Comparison of ENCODE assay signal across 8 cellular contexts in genomic region chr6:30130887-30131862, GRCh38. TPM values are rescaled to one million over a fixed set of nuclear protein-coding genes. Genes with fewer than 3 reads are reported as not detected.
DNase-seq lines count a peak whose midpoint lies in the region; ATAC-seq, FAIRE-seq and TF ChIP-seq lines count a peak whose summit lies in the region.

No MANE protein-coding gene starts in this region.

- peak; percentile 76 for ATAC-seq in GM21526 (IDR thresholded peaks at IDR 0.05; ENCODE audit: low FRiP score, unreplicated experiment)
- ATAC-seq in right cardiac atrium = peak; percentile 84 to 89
- peak; percentile 87 for ATAC-seq in sciatic nerve
- ATAC-seq in GM21515 (IDR thresholded peaks at IDR 0.05; ENCODE audit: unreplicated experiment) = no peak

- H3K27me3 Mint-ChIP-seq in CD4-positive, alpha-beta memory T cell = peaks cover 34 to 41% of the 10 kb centered on the region in 2 donors
- H3K27me3 Mint-ChIP-seq in astrocyte (ENCODE audit: low read depth, unreplicated experiment) = peaks cover 71% of the 10 kb centered on the region

- H3K79me2 ChIP-seq in astrocyte (ENCODE audit: insufficient read depth, low read length) = no peaks in the 10 kb centered on the region

- no peaks in the 10 kb centered on the region for H3K36me3 ChIP-seq in CD4-positive, alpha-beta memory T cell (ENCODE audit: insufficient read depth, low read length)
- no peaks in the 10 kb centered on the region for H3K36me3 ChIP-seq in astrocyte (ENCODE audit: insufficient read depth, low read length)

- no peak overlapping the region for H3K4me2 ChIP-seq in astrocyte (ENCODE audit: low read length)

- TF ChIP-seq CTCF in astrocyte (IDR thresholded peaks at IDR 0.05; ENCODE audit: insufficient read depth, low read depth, low read length) = peak; percentile 99

- CTCF ChIA-PET in CD4-positive, alpha-beta memory T cell (lab: Charles Lee; ENCODE audit: partially characterized antibody) = interaction anchor here (0.7 to 8.5 kb wide), 31 partner anchors 9 to 318 kb away, joined by 3 to 263 read pairs (median 5); partner anchors contain the start of gene PPP1R11

- H3K4me3 ChIP-seq in CD4-positive, alpha-beta memory T cell (ENCODE audit: low read length in 2 of 2) = no peak overlapping the region
- H3K4me3 ChIP-seq in astrocyte (ENCODE audit: insufficient read depth, low read depth, low read length) (no peak overlapping the region), right cardiac atrium (ENCODE audit: low read length) (no peak overlapping the region)

- H3K27ac ChIP-seq in CD4-positive, alpha-beta memory T cell (ENCODE audit: low read depth, low read length) = no peak overlapping the region
- no peak overlapping the region for H3K27ac ChIP-seq in astrocyte (ENCODE audit: low read depth, low read length)
- H3K27ac ChIP-seq in right cardiac atrium (ENCODE audit: low read length) = no peak overlapping the region

- H3K4me1 Mint-ChIP-seq in CD4-positive, alpha-beta memory T cell = peaks cover 4 to 9% (median 5%) of the 10 kb centered on the region in 4 donors
- no peaks in the 10 kb centered on the region for H3K4me1 Mint-ChIP-seq in astrocyte (ENCODE audit: low read depth, unreplicated experiment)

- no peaks in the 10 kb centered on the region for H4K20me1 ChIP-seq in astrocyte (ENCODE audit: insufficient read depth, low read length)

- H3K27ac Mint-ChIP-seq in CD4-positive, alpha-beta memory T cell = peak overlapping the region in 3 of 7 donors; percentile 0 to 33 (median 3)
- H3K27ac Mint-ChIP-seq in astrocyte (ENCODE audit: unreplicated experiment) = no peak overlapping the region

- H2AFZ ChIP-seq in astrocyte (ENCODE audit: low read depth, low read length) = no peak overlapping the region

- FAIRE-seq in astrocyte (lab: Jason Lieb, UNC) = peak; percentile 5

- no peaks in the 10 kb centered on the region for H3K36me3 Mint-ChIP-seq in CD4-positive, alpha-beta memory T cell
- no peaks in the 10 kb centered on the region for H3K36me3 Mint-ChIP-seq in astrocyte (ENCODE audit: low read depth, unreplicated experiment)

- intact Hi-C loops in CD4-positive, alpha-beta memory T cell (cut with micrococcal nuclease) = loop anchor here (1.0 kb wide), 2 partner anchors 28 to 283 kb away; no protein-coding TSS in a partner anchor
- intact Hi-C loops in right cardiac atrium (cut with DNase I) (loop anchor here in 1 of 4 donors (2.0 kb wide), 1 partner anchor 28 kb away; no protein-coding TSS in a partner anchor), sciatic nerve (cut with DNase I) (no loop called here)

- H3K9ac ChIP-seq in astrocyte (ENCODE audit: low read length) = no peak overlapping the region

- peaks cover 7% of the 10 kb centered on the region for H3K4me1 ChIP-seq in CD4-positive, alpha-beta memory T cell (ENCODE audit: insufficient read depth, low read length)
- H3K4me1 ChIP-seq in astrocyte (ENCODE audit: insufficient read depth, low read length) = no peaks in the 10 kb centered on the region
- no peaks in the 10 kb centered on the region for H3K4me1 ChIP-seq in right cardiac atrium (ENCODE audit: control insufficient read depth, insufficient read depth, low read length)

- H3K4me3 Mint-ChIP-seq in CD4-positive, alpha-beta memory T cell = peak overlapping the region in 5 of 8 donors; percentile 17 to 35 (median 21)
- no peak overlapping the region for H3K4me3 Mint-ChIP-seq in astrocyte (ENCODE audit: unreplicated experiment)

- POLR2A ChIA-PET in CD4-positive, alpha-beta memory T cell (lab: Charles Lee; ENCODE audit: partially characterized antibody) = interaction anchor here (0.5 to 3.5 kb wide), 4 partner anchors 28 to 965 kb away, joined by 3 to 38 read pairs (median 6); partner anchors contain the start of genes POLR1H and PPP1R11

- no peaks in the 10 kb centered on the region for H3K9me3 ChIP-seq in CD4-positive, alpha-beta memory T cell (ENCODE audit: control insufficient read depth in 1 of 2, low read length in 2 of 2)
- H3K9me3 ChIP-seq in astrocyte (ENCODE audit: insufficient read depth, low read depth, low read length) = no peaks in the 10 kb centered on the region
- H3K9me3 ChIP-seq in right cardiac atrium (ENCODE audit: control insufficient read depth, low read length) = no peaks in the 10 kb centered on the region

- peaks cover 34% of the 10 kb centered on the region for H3K27me3 ChIP-seq in CD4-positive, alpha-beta memory T cell (ENCODE audit: insufficient read depth, low read length)
- H3K27me3 ChIP-seq in astrocyte (ENCODE audit: insufficient read depth, low read length) (peaks cover 63% of the 10 kb centered on the region), right cardiac atrium (ENCODE audit: control insufficient read depth, insufficient read depth) (no peaks in the 10 kb centered on the region)

- 28% methylated on average over 16 of the region's 16 CpGs for WGBS in right cardiac atrium

- no peaks in the 10 kb centered on the region for H3K9me3 Mint-ChIP-seq in CD4-positive, alpha-beta memory T cell
- no peaks in the 10 kb centered on the region for H3K9me3 Mint-ChIP-seq in astrocyte (ENCODE audit: unreplicated experiment)

- peak; percentile 74 to 80 (median 79) for DNase-seq in CD4-positive, alpha-beta memory T cell
- DNase-seq in NCI-H1694 treated with DMSO at 0.1 percent for 48 hours (lab: John Stamatoyannopoulos, UW) (peak; percentile 40), T-helper 9 cell (peak; percentile 39), astrocyte (ENCODE audit: low read depth) (peak; percentile 72), right cardiac atrium (peak; percentile 52 to 75 (median 62)), sciatic nerve (ENCODE audit: low spot score) (peak; percentile 64)

RNA-seq across cellular contexts. Expression of gene TRIM40, which starts 4.8 kb away (rescaled TPM):
- not detected for total RNA-seq in CD4-positive, alpha-beta memory T cell
- not detected for polyA plus RNA-seq in CD4-positive, alpha-beta memory T cell
- total RNA-seq in astrocyte = not detected in 2 replicates
- total RNA-seq in right cardiac atrium = not detected
- polyA plus RNA-seq in right cardiac atrium = not detected
- not detected for total RNA-seq in sciatic nerve

RNA-seq across cellular contexts. Expression of gene TRIM31, which starts 18.3 kb away (rescaled TPM):
- under 1 TPM in 1 of 2 experiments, not detected in 1; 0.20 TPM for total RNA-seq in CD4-positive, alpha-beta memory T cell
- polyA plus RNA-seq in CD4-positive, alpha-beta memory T cell = under 1 TPM; 0.11 to 0.21 TPM
- total RNA-seq in astrocyte = not detected in 2 replicates
- not detected for total RNA-seq in right cardiac atrium
- not detected for polyA plus RNA-seq in right cardiac atrium
- total RNA-seq in sciatic nerve = not detected

RNA-seq across cellular contexts. Expression of gene TRIM10, which starts 29.8 kb away (rescaled TPM):
- total RNA-seq in CD4-positive, alpha-beta memory T cell = not detected
- polyA plus RNA-seq in CD4-positive, alpha-beta memory T cell = not detected
- total RNA-seq in astrocyte (not detected in 2 replicates), right cardiac atrium (not detected), sciatic nerve (0.62 TPM)
- polyA plus RNA-seq in right cardiac atrium = not detected

RNA-seq across cellular contexts. Expression of gene TRIM15, which starts 32.2 kb away (rescaled TPM):
- total RNA-seq in CD4-positive, alpha-beta memory T cell = not detected
- polyA plus RNA-seq in CD4-positive, alpha-beta memory T cell = not detected
- total RNA-seq in astrocyte (not detected in 2 replicates), right cardiac atrium (not detected), sciatic nerve (not detected)
- polyA plus RNA-seq in right cardiac atrium = not detected

RNA-seq across cellular contexts. Expression of gene RNF39, which starts 55.6 kb away (rescaled TPM):
- total RNA-seq in CD4-positive, alpha-beta memory T cell = not detected
- polyA plus RNA-seq in CD4-positive, alpha-beta memory T cell = under 1 TPM in 1 of 2 donors, not detected in 1; 0.21 TPM
- not detected in 2 replicates for total RNA-seq in astrocyte
- not detected for total RNA-seq in right cardiac atrium
- polyA plus RNA-seq in right cardiac atrium = not detected
- total RNA-seq in sciatic nerve = not detected
